ENCODE assay signal across 7 cellular contexts in genomic region chr5:143000551-143000950, GRCh38.
DNase-seq lines count a peak whose midpoint lies in the region; ATAC-seq and TF ChIP-seq lines count a peak whose summit lies in the region.
"Not testable (repeated sequence)": the region's sequence is repeated elsewhere in the genome, so short reads cannot be mapped to it uniquely, and the experiment has no call there.

No MANE protein-coding gene starts in this region.

- H3K27ac ChIP-seq in CD4-positive, alpha-beta T cell (ENCODE audit: low read depth, low read length) = not testable (repeated sequence)
- H3K27ac ChIP-seq in neutrophil = peak overlapping the region; percentile 88

- not testable (repeated sequence) for DNase-seq in CD4-positive, alpha-beta T cell; T-cell; activated CD4-positive, alpha-beta T cell treated with anti-CD3 and anti-CD28 coated beads, Interleukin-2, amount 10 ng/mL, durations not matched to agents 7 days and 5 days; activated T-cell treated with anti-CD3 and anti-CD28 coated beads, Interleukin-2, amount 50 U/mL, for 24 hours; activated naive CD8-positive, alpha-beta T cell treated with anti-CD3 and anti-CD28 coated beads for 36 hours; effector memory CD8-positive, alpha-beta T cell

- H3K27me3 ChIP-seq in CD4-positive, alpha-beta T cell (ENCODE audit: control insufficient read depth, insufficient read depth, low read length); neutrophil: not testable (repeated sequence)

- H3K4me1 Mint-ChIP-seq in CD4-positive, alpha-beta T cell (ENCODE audit: low read depth) = peaks cover 47% of the 10 kb centered on the region
- peaks cover 37 to 85% (median 75%) of the 10 kb centered on the region in 3 donors for H3K4me1 Mint-ChIP-seq in T-cell
- H3K4me1 Mint-ChIP-seq in activated CD4-positive, alpha-beta T cell treated with anti-CD3 and anti-CD28 coated beads, Interleukin-2, amount 10 ng/mL, durations not matched to agents 7 days and 5 days = peaks cover 68% of the 10 kb centered on the region
- peaks cover 76% of the 10 kb centered on the region for H3K4me1 Mint-ChIP-seq in activated T-cell treated with anti-CD3 and anti-CD28 coated beads, Interleukin-2, amount 50 U/mL, for 24 hours (ENCODE audit: low read depth)
- peaks cover 72% of the 10 kb centered on the region for H3K4me1 Mint-ChIP-seq in activated naive CD8-positive, alpha-beta T cell treated with anti-CD3 and anti-CD28 coated beads for 36 hours
- H3K4me1 Mint-ChIP-seq in effector memory CD8-positive, alpha-beta T cell (ENCODE audit: low read depth in 2 of 2) = peaks cover 65 to 84% of the 10 kb centered on the region in 2 donors

- intact Hi-C loops in CD4-positive, alpha-beta T cell (cut with DNase I, micrococcal nuclease) = loop anchor here (5.0 to 10.0 kb wide), 4 partner anchors 76 to 1192 kb away; no protein-coding TSS in a partner anchor

- H3K9me3 Mint-ChIP-seq in CD4-positive, alpha-beta T cell; T-cell; activated CD4-positive, alpha-beta T cell treated with anti-CD3 and anti-CD28 coated beads, Interleukin-2, amount 10 ng/mL, durations not matched to agents 7 days and 5 days; activated T-cell treated with anti-CD3 and anti-CD28 coated beads, Interleukin-2, amount 50 U/mL, for 24 hours; effector memory CD8-positive, alpha-beta T cell: not testable (repeated sequence)
- peaks cover 13% of the 10 kb centered on the region for H3K9me3 Mint-ChIP-seq in activated naive CD8-positive, alpha-beta T cell treated with anti-CD3 and anti-CD28 coated beads for 36 hours

- POLR2A ChIA-PET in CD4-positive, alpha-beta T cell (lab: Charles Lee); activated CD4-positive, alpha-beta T cell treated with anti-CD3 and anti-CD28 coated beads, Interleukin-2, amount 10 ng/mL, durations not matched to agents 7 days and 5 days (lab: Charles Lee): not testable (repeated sequence)
- POLR2A ChIA-PET in T-cell (lab: Charles Lee) = interaction anchor here in 1 of 2 donors (1.0 kb wide), 1 partner anchor 7 kb away, joined by 4 read pairs; no protein-coding TSS in a partner anchor

- CTCF ChIA-PET in CD4-positive, alpha-beta T cell (lab: Charles Lee); T-cell (lab: Charles Lee): not testable (repeated sequence)
- CTCF ChIA-PET in activated CD4-positive, alpha-beta T cell treated with anti-CD3 and anti-CD28 coated beads, Interleukin-2, amount 10 ng/mL, durations not matched to agents 7 days and 5 days (lab: Charles Lee) = interaction anchor here (2.6 to 3.4 kb wide), 3 partner anchors 9 to 404 kb away, joined by 10 to 21 read pairs (median 18); partner anchors contain the start of gene NR3C1

- H3K27ac Mint-ChIP-seq in CD4-positive, alpha-beta T cell = peak overlapping the region; percentile 91
- H3K27ac Mint-ChIP-seq in T-cell = peak overlapping the region; percentile 96 to 97
- peak overlapping the region; percentile 73 for H3K27ac Mint-ChIP-seq in activated CD4-positive, alpha-beta T cell treated with anti-CD3 and anti-CD28 coated beads, Interleukin-2, amount 10 ng/mL, durations not matched to agents 7 days and 5 days
- H3K27ac Mint-ChIP-seq in activated T-cell treated with anti-CD3 and anti-CD28 coated beads, Interleukin-2, amount 50 U/mL, for 24 hours = peak overlapping the region; percentile 53
- peak overlapping the region; percentile 99 for H3K27ac Mint-ChIP-seq in activated naive CD8-positive, alpha-beta T cell treated with anti-CD3 and anti-CD28 coated beads for 36 hours
- peak overlapping the region; percentile 98 to 99 for H3K27ac Mint-ChIP-seq in effector memory CD8-positive, alpha-beta T cell

- H3K4me1 ChIP-seq in neutrophil (ENCODE audit: control insufficient read depth in 1 of 2, insufficient read depth in 1 of 2, low read depth in 1 of 2, low read length in 1 of 2) = peaks cover 51 to 76% of the 10 kb centered on the region in 2 experiments

- not testable (repeated sequence) for H3K4me3 Mint-ChIP-seq in CD4-positive, alpha-beta T cell; activated CD4-positive, alpha-beta T cell treated with anti-CD3 and anti-CD28 coated beads, Interleukin-2, amount 10 ng/mL, durations not matched to agents 7 days and 5 days; activated T-cell treated with anti-CD3 and anti-CD28 coated beads, Interleukin-2, amount 50 U/mL, for 24 hours; activated naive CD8-positive, alpha-beta T cell treated with anti-CD3 and anti-CD28 coated beads for 36 hours
- peak overlapping the region in 1 of 3 donors; percentile 6 for H3K4me3 Mint-ChIP-seq in T-cell
- peak overlapping the region in 1 of 2 donors; percentile 33 for H3K4me3 Mint-ChIP-seq in effector memory CD8-positive, alpha-beta T cell

- TF ChIP-seq CTCF in CD4-positive, alpha-beta T cell (IDR thresholded peaks at IDR 0.05); neutrophil (IDR thresholded peaks at IDR 0.05): not testable (repeated sequence)

- H3K9me3 ChIP-seq in CD4-positive, alpha-beta T cell (ENCODE audit: control insufficient read depth, low read length); neutrophil: not testable (repeated sequence)

- not testable (repeated sequence) for H3K36me3 Mint-ChIP-seq in CD4-positive, alpha-beta T cell (ENCODE audit: low read depth); activated T-cell treated with anti-CD3 and anti-CD28 coated beads, Interleukin-2, amount 50 U/mL, for 24 hours (ENCODE audit: low read depth)
- H3K36me3 Mint-ChIP-seq in T-cell = peaks cover 13% of the 10 kb centered on the region
- peaks cover 22% of the 10 kb centered on the region for H3K36me3 Mint-ChIP-seq in activated CD4-positive, alpha-beta T cell treated with anti-CD3 and anti-CD28 coated beads, Interleukin-2, amount 10 ng/mL, durations not matched to agents 7 days and 5 days (ENCODE audit: low read depth)
- H3K36me3 Mint-ChIP-seq in activated naive CD8-positive, alpha-beta T cell treated with anti-CD3 and anti-CD28 coated beads for 36 hours = peaks cover 49% of the 10 kb centered on the region
- peaks cover 27% of the 10 kb centered on the region for H3K36me3 Mint-ChIP-seq in effector memory CD8-positive, alpha-beta T cell (ENCODE audit: insufficient read depth)

- H3K27me3 Mint-ChIP-seq in CD4-positive, alpha-beta T cell; T-cell; activated CD4-positive, alpha-beta T cell treated with anti-CD3 and anti-CD28 coated beads, Interleukin-2, amount 10 ng/mL, durations not matched to agents 7 days and 5 days; activated T-cell treated with anti-CD3 and anti-CD28 coated beads, Interleukin-2, amount 50 U/mL, for 24 hours; activated naive CD8-positive, alpha-beta T cell treated with anti-CD3 and anti-CD28 coated beads for 36 hours; effector memory CD8-positive, alpha-beta T cell: not testable (repeated sequence)

- H3K4me3 ChIP-seq in neutrophil (ENCODE audit: low read depth in 1 of 2, low read length in 1 of 2) = not testable (repeated sequence)

- not testable (repeated sequence) for ATAC-seq in CD4-positive, alpha-beta T cell (ENCODE audit: poor library complexity); T-cell (replicated peaks in 1 of 4); effector memory CD8-positive, alpha-beta T cell (replicated peaks)

- H3K36me3 ChIP-seq in neutrophil = not testable (repeated sequence)
